2 cellular contexts compared by ENCODE assay signal in genomic region chr12:101847325-101847724, GRCh38.
TF ChIP-seq lines count a peak whose summit lies in the region.

No MANE protein-coding gene starts in this region.

TF ChIP-seq in HepG2, 621 proteins besides CTCF, POLR2A, EP300 and RAD21:
- peak; percentile 26 for TF ChIP-seq STAG1 (CRISPR knock-in tag; IDR thresholded peaks at IDR 0.05)
- TF ChIP-seq, protein P1, sequence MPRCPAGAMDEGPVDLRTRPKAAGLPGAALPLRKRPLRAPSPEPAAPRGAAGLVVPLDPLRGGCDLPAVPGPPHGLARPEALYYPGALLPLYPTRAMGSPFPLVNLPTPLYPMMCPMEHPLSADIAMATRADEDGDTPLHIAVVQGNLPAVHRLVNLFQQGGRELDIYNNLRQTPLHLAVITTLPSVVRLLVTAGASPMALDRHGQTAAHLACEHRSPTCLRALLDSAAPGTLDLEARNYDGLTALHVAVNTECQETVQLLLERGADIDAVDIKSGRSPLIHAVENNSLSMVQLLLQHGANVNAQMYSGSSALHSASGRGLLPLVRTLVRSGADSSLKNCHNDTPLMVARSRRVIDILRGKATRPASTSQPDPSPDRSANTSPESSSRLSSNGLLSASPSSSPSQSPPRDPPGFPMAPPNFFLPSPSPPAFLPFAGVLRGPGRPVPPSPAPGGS (CRISPR knock-in tag; IDR thresholded peaks at IDR 0.05), result no peak
- TF ChIP-seq, protein P2, sequence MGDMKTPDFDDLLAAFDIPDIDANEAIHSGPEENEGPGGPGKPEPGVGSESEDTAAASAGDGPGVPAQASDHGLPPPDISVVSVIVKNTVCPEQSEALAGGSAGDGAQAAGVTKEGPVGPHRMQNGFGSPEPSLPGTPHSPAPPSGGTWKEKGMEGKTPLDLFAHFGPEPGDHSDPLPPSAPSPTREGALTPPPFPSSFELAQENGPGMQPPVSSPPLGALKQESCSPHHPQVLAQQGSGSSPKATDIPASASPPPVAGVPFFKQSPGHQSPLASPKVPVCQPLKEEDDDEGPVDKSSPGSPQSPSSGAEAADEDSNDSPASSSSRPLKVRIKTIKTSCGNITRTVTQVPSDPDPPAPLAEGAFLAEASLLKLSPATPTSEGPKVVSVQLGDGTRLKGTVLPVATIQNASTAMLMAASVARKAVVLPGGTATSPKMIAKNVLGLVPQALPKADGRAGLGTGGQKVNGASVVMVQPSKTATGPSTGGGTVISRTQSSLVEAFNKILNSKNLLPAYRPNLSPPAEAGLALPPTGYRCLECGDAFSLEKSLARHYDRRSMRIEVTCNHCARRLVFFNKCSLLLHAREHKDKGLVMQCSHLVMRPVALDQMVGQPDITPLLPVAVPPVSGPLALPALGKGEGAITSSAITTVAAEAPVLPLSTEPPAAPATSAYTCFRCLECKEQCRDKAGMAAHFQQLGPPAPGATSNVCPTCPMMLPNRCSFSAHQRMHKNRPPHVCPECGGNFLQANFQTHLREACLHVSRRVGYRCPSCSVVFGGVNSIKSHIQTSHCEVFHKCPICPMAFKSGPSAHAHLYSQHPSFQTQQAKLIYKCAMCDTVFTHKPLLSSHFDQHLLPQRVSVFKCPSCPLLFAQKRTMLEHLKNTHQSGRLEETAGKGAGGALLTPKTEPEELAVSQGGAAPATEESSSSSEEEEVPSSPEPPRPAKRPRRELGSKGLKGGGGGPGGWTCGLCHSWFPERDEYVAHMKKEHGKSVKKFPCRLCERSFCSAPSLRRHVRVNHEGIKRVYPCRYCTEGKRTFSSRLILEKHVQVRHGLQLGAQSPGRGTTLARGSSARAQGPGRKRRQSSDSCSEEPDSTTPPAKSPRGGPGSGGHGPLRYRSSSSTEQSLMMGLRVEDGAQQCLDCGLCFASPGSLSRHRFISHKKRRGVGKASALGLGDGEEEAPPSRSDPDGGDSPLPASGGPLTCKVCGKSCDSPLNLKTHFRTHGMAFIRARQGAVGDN (CRISPR knock-in tag; IDR thresholded peaks at IDR 0.05), result no peak
- TF ChIP-seq ETV6 (CRISPR knock-in tag; conservative IDR thresholded peaks at IDR 0.05), result no peak
- TF ChIP-seq, protein P3, sequence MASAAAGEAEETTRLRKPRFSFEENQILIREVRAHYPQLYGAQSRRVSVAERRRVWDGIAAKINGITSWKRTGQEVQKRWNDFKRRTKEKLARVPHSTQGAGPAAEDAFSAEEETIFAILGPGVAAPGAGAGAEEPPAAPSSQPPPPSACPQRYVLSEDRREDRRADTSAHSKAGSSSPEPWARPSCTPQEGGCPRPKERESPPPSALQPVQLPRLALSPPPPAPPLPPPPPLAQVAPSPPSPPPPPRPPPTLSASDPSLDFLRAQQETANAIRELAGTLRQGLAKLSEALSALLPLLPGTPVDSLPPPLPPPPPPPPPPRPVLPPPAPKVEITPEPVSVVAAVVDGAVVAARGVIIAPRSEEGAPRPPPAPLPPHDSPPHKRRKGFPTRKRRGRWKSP (CRISPR knock-in tag; IDR thresholded peaks at IDR 0.05), result no peak
- TF ChIP-seq BHLHE40 (IDR thresholded peaks at IDR 0.05; ENCODE audit: low read length), result peak; percentile 66
- no peak for TF ChIP-seq SOX5 (CRISPR knock-in tag; IDR thresholded peaks at IDR 0.05; ENCODE audit: borderline replicate concordance)
- no peak for TF ChIP-seq PCBP2 (optimal IDR thresholded peaks at IDR 0.05; ENCODE audit: low read depth, low read length, poor library complexity, severe bottlenecking)
- TF ChIP-seq IKZF4 (CRISPR knock-in tag; IDR thresholded peaks at IDR 0.05; ENCODE audit: borderline replicate concordance, low read depth, not compliant biosample characterization), result no peak
- TF ChIP-seq SP2 (CRISPR knock-in tag; IDR thresholded peaks at IDR 0.05), result no peak

TF ChIP-seq in K562, 482 proteins besides CTCF, POLR2A, EP300 and RAD21:
- no peak for TF ChIP-seq FOXA1 (IDR thresholded peaks at IDR 0.05; ENCODE audit: borderline replicate concordance)
- TF ChIP-seq HMGN3 (IDR thresholded peaks at IDR 0.05; ENCODE audit: borderline replicate concordance, extremely low read depth, insufficient read length, low read depth, low read length), result no peak
- peak; percentile 44; the same call in 1 of the 2 replicates for TF ChIP-seq BHLHE40 (IDR thresholded peaks at IDR 0.05; ENCODE audit: low read length)
